ENCODE assay signal across 23 cellular contexts in genomic region chr22:50286275-50286674, GRCh38. TPM values are rescaled to one million over a fixed set of nuclear protein-coding genes. Genes with fewer than 3 reads are reported as not detected.
DNase-seq lines count a peak whose midpoint lies in the region; ATAC-seq, FAIRE-seq and TF ChIP-seq lines count a peak whose summit lies in the region.
"Had no signal": no experiment of that assay in that cellular context is flagged by ENCODE, and none has a peak within 500 bp of the region (broad histone marks: within the 10 kb centered on the region; RNA-seq: fewer than 3 reads in every experiment).

No MANE protein-coding gene starts in this region.

- H3K4me1 ChIP-seq in astrocyte (ENCODE audit: insufficient read depth, low read length) (peaks cover 14% of the 10 kb centered on the region), mucosa of stomach (ENCODE audit: control insufficient read depth, insufficient read depth, low read length) (peaks cover 83% of the 10 kb centered on the region), stomach (peaks cover 68 to 91% (median 83%) of the 10 kb centered on the region in 4 donors)

- no peaks in the 10 kb centered on the region for H3K9me3 Mint-ChIP-seq in Calu3 (ENCODE audit: low read depth, unreplicated experiment)
- H3K9me3 Mint-ChIP-seq in astrocyte (ENCODE audit: unreplicated experiment): no peaks in the 10 kb centered on the region
- H3K9me3 Mint-ChIP-seq in stimulated activated memory B cell treated with anti-CD40 and anti-IgM and Interleukin-4, amounts not matched to agents 10 μg/mL and 1 μg/mL and 100 μg/mL, for 72 hours: no peaks in the 10 kb centered on the region
- H3K9me3 Mint-ChIP-seq: CD4-positive, CD25-positive, alpha-beta regulatory T cell; CD8-positive, alpha-beta T cell had no signal

- no peak for TF ChIP-seq EP300 in stomach (IDR thresholded peaks at IDR 0.05)

- H3K36me3 Mint-ChIP-seq in Calu3 (ENCODE audit: insufficient read depth, unreplicated experiment) (peaks cover 80% of the 10 kb centered on the region), astrocyte (ENCODE audit: low read depth, unreplicated experiment) (no peaks in the 10 kb centered on the region)
- peaks cover 12% of the 10 kb centered on the region for H3K36me3 Mint-ChIP-seq in stimulated activated memory B cell treated with anti-CD40 and anti-IgM and Interleukin-4, amounts not matched to agents 10 μg/mL and 1 μg/mL and 100 μg/mL, for 72 hours
- H3K36me3 Mint-ChIP-seq: CD4-positive, CD25-positive, alpha-beta regulatory T cell; CD8-positive, alpha-beta T cell had no signal

- no peak for ATAC-seq in stimulated activated memory B cell treated with anti-CD40 and anti-IgM and Interleukin-4, amounts not matched to agents 10 μg/mL and 1 μg/mL and 100 μg/mL, for 72 hours
- no peak for ATAC-seq in GM21737 (IDR thresholded peaks at IDR 0.05; ENCODE audit: unreplicated experiment)
- ATAC-seq in HG02610 (IDR thresholded peaks at IDR 0.05; ENCODE audit: unreplicated experiment): no peak
- ATAC-seq: CD8-positive, alpha-beta T cell had no signal

- 49 to 72% (median 62%) methylated on average over 5 to 21 of the region's 21 CpGs for WGBS in stomach, 5 donors

- peaks cover 12% of the 10 kb centered on the region for H3K36me3 ChIP-seq in astrocyte (ENCODE audit: insufficient read depth, low read length)
- H3K36me3 ChIP-seq in mucosa of stomach (ENCODE audit: control insufficient read depth, insufficient read depth, low read length): peaks cover 44% of the 10 kb centered on the region
- H3K36me3 ChIP-seq in stomach: peaks cover 85 to 96% (median 91%) of the 10 kb centered on the region in 4 donors

- H3K27me3 Mint-ChIP-seq in Calu3 (ENCODE audit: unreplicated experiment) (no peaks in the 10 kb centered on the region), astrocyte (ENCODE audit: low read depth, unreplicated experiment) (no peaks in the 10 kb centered on the region)
- H3K27me3 Mint-ChIP-seq in stimulated activated memory B cell treated with anti-CD40 and anti-IgM and Interleukin-4, amounts not matched to agents 10 μg/mL and 1 μg/mL and 100 μg/mL, for 72 hours: peaks cover 15% of the 10 kb centered on the region
- H3K27me3 Mint-ChIP-seq: B cell; CD4-positive, CD25-positive, alpha-beta regulatory T cell had no signal

- no peak overlapping the region for H3K4me3 ChIP-seq in astrocyte (ENCODE audit: insufficient read depth, low read depth, low read length)
- H3K4me3 ChIP-seq in mucosa of stomach (ENCODE audit: low read length): no peak overlapping the region
- no peak overlapping the region for H3K4me3 ChIP-seq in stomach
- H3K4me3 ChIP-seq: BLaER1, GM23248 had no signal

- no peak overlapping the region for H3K27ac ChIP-seq in astrocyte (ENCODE audit: low read depth, low read length)
- H3K27ac ChIP-seq in stomach: peak overlapping the region; percentile 87 to 95 (median 94)
- H3K27ac ChIP-seq: 22Rv1, BLaER1, C4-2B, GM23248 had no signal

- FAIRE-seq in astrocyte (lab: Jason Lieb, UNC): no peak
- FAIRE-seq: A204.1, GM12891, H1 had no signal

- H3K9me3 ChIP-seq in astrocyte (ENCODE audit: insufficient read depth, low read depth, low read length): no peaks in the 10 kb centered on the region
- H3K9me3 ChIP-seq in mucosa of stomach (ENCODE audit: control insufficient read depth, low read length): no peaks in the 10 kb centered on the region
- no peaks in the 10 kb centered on the region for H3K9me3 ChIP-seq in stomach
- H3K9me3 ChIP-seq: BLaER1 had no signal

- TF ChIP-seq POLR2A in stomach (IDR thresholded peaks at IDR 0.05): no peak

- H4K20me1 ChIP-seq in astrocyte (ENCODE audit: insufficient read depth, low read length): peaks cover 68% of the 10 kb centered on the region

- BruUV-seq in Calu3 (replicated peaks; lab: Mats Ljungman, UMichigan): no TSS peak

- no peak overlapping the region for H2AFZ ChIP-seq in astrocyte (ENCODE audit: low read depth, low read length)
- H2AFZ ChIP-seq: GM23248 had no signal

- no peak overlapping the region for H3K4me2 ChIP-seq in astrocyte (ENCODE audit: low read length)
- H3K4me2 ChIP-seq: BLaER1 had no signal

- H3K4me3 Mint-ChIP-seq in Calu3 (ENCODE audit: low read depth, unreplicated experiment) (no peak overlapping the region), astrocyte (ENCODE audit: unreplicated experiment) (peak overlapping the region; percentile 54)
- no peak overlapping the region for H3K4me3 Mint-ChIP-seq in stimulated activated memory B cell treated with anti-CD40 and anti-IgM and Interleukin-4, amounts not matched to agents 10 μg/mL and 1 μg/mL and 100 μg/mL, for 72 hours
- H3K4me3 Mint-ChIP-seq: B cell; CD4-positive, CD25-positive, alpha-beta regulatory T cell; CD8-positive, alpha-beta T cell had no signal

- peaks cover 10% of the 10 kb centered on the region for H3K4me1 Mint-ChIP-seq in Calu3 (ENCODE audit: low read depth, unreplicated experiment)
- H3K4me1 Mint-ChIP-seq in astrocyte (ENCODE audit: low read depth, unreplicated experiment): peaks cover 2% of the 10 kb centered on the region
- peaks cover 6% of the 10 kb centered on the region for H3K4me1 Mint-ChIP-seq in stimulated activated memory B cell treated with anti-CD40 and anti-IgM and Interleukin-4, amounts not matched to agents 10 μg/mL and 1 μg/mL and 100 μg/mL, for 72 hours
- H3K4me1 Mint-ChIP-seq: CD4-positive, CD25-positive, alpha-beta regulatory T cell had no signal

- DNase-seq in Calu3 (no peak), astrocyte (ENCODE audit: low read depth) (no peak), stomach (peak; percentile 68), NCI-H1417 treated with DMSO at 0.1 percent for 48 hours (lab: John Stamatoyannopoulos, UW) (no peak)
- DNase-seq: CD4-positive, CD25-positive, alpha-beta regulatory T cell; CD8-positive, alpha-beta T cell; DMS53; DMS79 treated with DMSO at 0.1 percent for 48 hours; GF-D8; GM23248; H7; HCEC 1CT had no signal

- H3K27me3 ChIP-seq in astrocyte (ENCODE audit: insufficient read depth, low read length): no peaks in the 10 kb centered on the region
- no peaks in the 10 kb centered on the region for H3K27me3 ChIP-seq in mucosa of stomach (ENCODE audit: control insufficient read depth, insufficient read depth, low read length)
- no peaks in the 10 kb centered on the region for H3K27me3 ChIP-seq in stomach
- H3K27me3 ChIP-seq: BLaER1 had no signal

- H3K27ac Mint-ChIP-seq in Calu3 (ENCODE audit: unreplicated experiment) (peak overlapping the region; percentile 52), astrocyte (ENCODE audit: unreplicated experiment) (no peak overlapping the region)
- H3K27ac Mint-ChIP-seq in stimulated activated memory B cell treated with anti-CD40 and anti-IgM and Interleukin-4, amounts not matched to agents 10 μg/mL and 1 μg/mL and 100 μg/mL, for 72 hours: no peak overlapping the region
- H3K27ac Mint-ChIP-seq: CD4-positive, CD25-positive, alpha-beta regulatory T cell; CD8-positive, alpha-beta T cell had no signal

- TF ChIP-seq CTCF in Calu3 (IDR thresholded peaks at IDR 0.05; ENCODE audit: unreplicated experiment) (no peak), astrocyte (IDR thresholded peaks at IDR 0.05; ENCODE audit: insufficient read depth, low read depth, low read length) (no peak), stomach (IDR thresholded peaks at IDR 0.05) (no peak)

- CTCF ChIA-PET in Calu3 (lab: Charles Lee): no interaction called here

- H3K9ac ChIP-seq in astrocyte (ENCODE audit: low read length) (no peak overlapping the region), mucosa of stomach (ENCODE audit: low read length) (peak overlapping the region; percentile 9)
- H3K9ac ChIP-seq: BLaER1, GM23248 had no signal

- peaks cover 59% of the 10 kb centered on the region for H3K79me2 ChIP-seq in astrocyte (ENCODE audit: insufficient read depth, low read length)

- intact Hi-C loops in Calu3 (cut with micrococcal nuclease; ENCODE audit: unreplicated experiment) (no loop called here), stomach (cut with DNase I; ENCODE audit: low total_unique reads) (no loop called here)

RNA-seq across cellular contexts. Expression of gene MAPK11, which starts 16.1 kb away (rescaled TPM):
- 14.3 and 23.7 TPM in 2 replicates for total RNA-seq in Calu3 (2022)
- total RNA-seq in astrocyte: 19.6 and 22.4 TPM in 2 replicates
- total RNA-seq in stomach: 10 to 100 TPM in 1 of 5 donors, 1 to 10 TPM in 2, under 1 TPM in 1, not detected in 1; 0.29 to 10.1 (median 5.7) TPM
- 10 to 100 TPM in 2 of 3 donors, 1 to 10 TPM in 1; 8.5 to 13.6 (median 12.3) TPM for polyA plus RNA-seq in stomach

RNA-seq across cellular contexts. Expression of gene PLXNB2, which starts 21.2 kb away (rescaled TPM):
- total RNA-seq in Calu3 (2022): 298 and 337 TPM in 2 replicates
- total RNA-seq in astrocyte: 327 and 376 TPM in 2 replicates
- total RNA-seq in stomach: 100 to 1,000 TPM; 105 to 648 (median 400) TPM
- polyA plus RNA-seq in stomach: 100 to 1,000 TPM in 2 of 3 donors, 10 to 100 TPM in 1; 50.3 to 197 (median 147) TPM

RNA-seq across cellular contexts. Expression of gene MAPK12, which starts 24.8 kb away (rescaled TPM):
- 21.1 and 27.5 TPM in 2 replicates for total RNA-seq in Calu3 (2022)
- 29.1 and 36.4 TPM in 2 replicates for total RNA-seq in astrocyte
- total RNA-seq in stomach: 10 to 100 TPM in 2 of 5 donors, 1 to 10 TPM in 3; 5.2 to 49.6 (median 9.3) TPM
- polyA plus RNA-seq in stomach: 1 to 10 TPM; 4.7 to 9.3 (median 7.1) TPM

RNA-seq across cellular contexts. Expression of gene HDAC10, which starts 35.2 kb away (rescaled TPM):
- total RNA-seq in Calu3 (2022) (52.9 and 69.2 TPM in 2 replicates), astrocyte (36.8 and 46.5 TPM in 2 replicates), stomach (100 to 1,000 TPM in 2 of 5 donors, 10 to 100 TPM in 3; 15.4 to 156 (median 74.1) TPM)
- polyA plus RNA-seq in stomach: 10 to 100 TPM; 24.7 to 41.4 (median 36.2) TPM

RNA-seq across cellular contexts. Expression of gene DENND6B, which starts 40.5 kb away (rescaled TPM):
- total RNA-seq in Calu3 (2022) (13.2 and 19.0 TPM in 2 replicates), astrocyte (5.4 and 5.8 TPM in 2 replicates), stomach (10 to 100 TPM in 2 of 5 donors, 1 to 10 TPM in 3; 2.2 to 13.4 (median 2.5) TPM)
- 1 to 10 TPM; 2.0 to 7.6 (median 5.5) TPM for polyA plus RNA-seq in stomach
